ENCODE assay signal across 8 cellular contexts in genomic region chr3:13637953-13638352, GRCh38.
"Had no signal": no experiment of that assay in that cellular context is flagged by ENCODE, and none has a peak within 500 bp of the region (broad histone marks: within the 10 kb centered on the region; RNA-seq: fewer than 3 reads in every experiment).

No MANE protein-coding gene starts in this region.

- H3K36me3 ChIP-seq: HAP-1 had no signal

- H3K9ac ChIP-seq: GM23248 had no signal

- H2AFZ ChIP-seq: GM23248 had no signal

- ATAC-seq: HCT116 had no signal

- H3K27ac ChIP-seq: GM23248 had no signal

- H3K4me3 ChIP-seq: GM23248, HAP-1 had no signal

- H3K9me3 ChIP-seq: HAP-1 had no signal

- FAIRE-seq: HTR-8/SVneo had no signal

- H3K4me3 Mint-ChIP-seq: HFFc6 had no signal

- H3K27ac Mint-ChIP-seq: HFFc6 had no signal

- DNase-seq: GM23248, GOT3, H7, HFFc6, KBM-7 had no signal

- H3K4me1 ChIP-seq: HAP-1 had no signal

- H3K9me3 Mint-ChIP-seq: HFFc6 had no signal
